22 cellular contexts compared by ENCODE assay signal in genomic region chr4:4281787-4282186, GRCh38. TPM values are rescaled to one million over a fixed set of nuclear protein-coding genes. Genes with fewer than 3 reads are reported as not detected.
DNase-seq lines count a peak whose midpoint lies in the region; ATAC-seq and TF ChIP-seq lines count a peak whose summit lies in the region.
"Had no signal": no experiment of that assay in that cellular context is flagged by ENCODE, and none has a peak within 500 bp of the region (broad histone marks: within the 10 kb centered on the region; RNA-seq: fewer than 3 reads in every experiment).

No MANE protein-coding gene starts in this region.

- intact Hi-C loops in Caco-2 (cut with micrococcal nuclease; ENCODE audit: unreplicated experiment): no loop called here

- no peaks in the 10 kb centered on the region for H3K9me3 Mint-ChIP-seq in activated T-cell treated with anti-CD3 and anti-CD28 coated beads, Interleukin-2, amount 50 U/mL, for 72 hours
- no peaks in the 10 kb centered on the region for H3K9me3 Mint-ChIP-seq in stimulated activated naive CD8-positive, alpha-beta T cell treated with anti-CD3 and anti-CD28 coated beads, Interleukin-15, Interleukin-2, amounts not matched to agents 100 ng/mL and 50 ng/mL, for 24 hours
- no peaks in the 10 kb centered on the region for H3K9me3 Mint-ChIP-seq in effector memory CD8-positive, alpha-beta T cell
- no peaks in the 10 kb centered on the region for H3K9me3 Mint-ChIP-seq in Caco-2 (ENCODE audit: unreplicated experiment)
- H3K9me3 Mint-ChIP-seq: CD14-positive monocyte; CD4-positive, alpha-beta memory T cell; H9 had no signal

- DNase-seq in activated T-cell treated with anti-CD3 and anti-CD28 coated beads, Interleukin-2, amount 50 U/mL, for 72 hours: no peak
- DNase-seq in activated T-cell treated with anti-CD3 and anti-CD28 coated beads, Interleukin-2, amount 50 U/mL, for 1 hour: no peak
- DNase-seq in stimulated activated naive CD8-positive, alpha-beta T cell treated with anti-CD3 and anti-CD28 coated beads, Interleukin-15, Interleukin-2, amounts not matched to agents 100 U/mL and 50 U/mL, for 24 hours: no peak
- no peak for DNase-seq in effector memory CD8-positive, alpha-beta T cell
- DNase-seq in Caco-2 (no peak), NCI-H69 (lab: John Stamatoyannopoulos, UW) (no peak)
- DNase-seq: 8988T; CD4-positive, alpha-beta memory T cell; DMS 273 treated with DMSO at 0.1 percent for 48 hours; DMS53; DND-41; EL; H9 had no signal

- POLR2A ChIA-PET in Caco-2 (lab: Charles Lee): no interaction called here

- no peaks in the 10 kb centered on the region for H3K4me1 ChIP-seq in Caco-2
- H3K4me1 ChIP-seq: BLaER1 had no signal

- ATAC-seq in activated T-cell treated with anti-CD3 and anti-CD28 coated beads, Interleukin-2, amount 50 U/mL, for 72 hours (replicated peaks in 1 of 2): no peak
- ATAC-seq in stimulated activated naive CD8-positive, alpha-beta T cell treated with anti-CD3 and anti-CD28 coated beads, Interleukin-15, Interleukin-2, amounts not matched to agents 100 U/mL and 50 U/mL, for 24 hours: no peak
- peak; percentile 14 for ATAC-seq in effector memory CD8-positive, alpha-beta T cell (replicated peaks)
- no peak for ATAC-seq in HG03159 (IDR thresholded peaks at IDR 0.05; ENCODE audit: unreplicated experiment)
- ATAC-seq: GM12878 had no signal

- no peak overlapping the region for H3K4me3 Mint-ChIP-seq in activated T-cell treated with anti-CD3 and anti-CD28 coated beads, Interleukin-2, amount 50 U/mL, for 72 hours
- no peak overlapping the region for H3K4me3 Mint-ChIP-seq in stimulated activated naive CD8-positive, alpha-beta T cell treated with anti-CD3 and anti-CD28 coated beads, Interleukin-15, Interleukin-2, amounts not matched to agents 100 ng/mL and 50 ng/mL, for 24 hours
- H3K4me3 Mint-ChIP-seq in effector memory CD8-positive, alpha-beta T cell: no peak overlapping the region
- H3K4me3 Mint-ChIP-seq in Caco-2 (ENCODE audit: unreplicated experiment): no peak overlapping the region
- H3K4me3 Mint-ChIP-seq: CD14-positive monocyte; CD4-positive, alpha-beta memory T cell; H9 had no signal

- peaks cover 2 to 28% of the 10 kb centered on the region in 2 donors for H3K36me3 Mint-ChIP-seq in activated T-cell treated with anti-CD3 and anti-CD28 coated beads, Interleukin-2, amount 50 U/mL, for 72 hours (ENCODE audit: insufficient read depth in 2 of 2)
- peaks cover 74% of the 10 kb centered on the region for H3K36me3 Mint-ChIP-seq in stimulated activated naive CD8-positive, alpha-beta T cell treated with anti-CD3 and anti-CD28 coated beads, Interleukin-15, Interleukin-2, amounts not matched to agents 100 ng/mL and 50 ng/mL, for 24 hours (ENCODE audit: low read depth)
- H3K36me3 Mint-ChIP-seq in effector memory CD8-positive, alpha-beta T cell (ENCODE audit: insufficient read depth): peaks cover 75% of the 10 kb centered on the region
- peaks cover 71% of the 10 kb centered on the region for H3K36me3 Mint-ChIP-seq in Caco-2 (ENCODE audit: insufficient read depth, unreplicated experiment)

- no peaks in the 10 kb centered on the region for H3K27me3 ChIP-seq in Caco-2 (replicated peaks; ENCODE audit: control insufficient read depth, insufficient read depth, low read length)
- H3K27me3 ChIP-seq: BLaER1 had no signal

- H3K27me3 Mint-ChIP-seq in activated T-cell treated with anti-CD3 and anti-CD28 coated beads, Interleukin-2, amount 50 U/mL, for 72 hours (ENCODE audit: low read depth): no peaks in the 10 kb centered on the region
- no peaks in the 10 kb centered on the region for H3K27me3 Mint-ChIP-seq in stimulated activated naive CD8-positive, alpha-beta T cell treated with anti-CD3 and anti-CD28 coated beads, Interleukin-15, Interleukin-2, amounts not matched to agents 100 ng/mL and 50 ng/mL, for 24 hours
- no peaks in the 10 kb centered on the region for H3K27me3 Mint-ChIP-seq in effector memory CD8-positive, alpha-beta T cell
- no peaks in the 10 kb centered on the region for H3K27me3 Mint-ChIP-seq in Caco-2 (ENCODE audit: insufficient read depth, unreplicated experiment)
- H3K27me3 Mint-ChIP-seq: CD4-positive, alpha-beta memory T cell had no signal

- no peaks in the 10 kb centered on the region for H3K9me3 ChIP-seq in Caco-2
- H3K9me3 ChIP-seq: BLaER1 had no signal

- no TSS peak for BruUV-seq in Caco-2 (replicated peaks; lab: Mats Ljungman, UMichigan)

- H3K36me3 ChIP-seq in Caco-2 (ENCODE audit: control insufficient read depth, insufficient read depth, low read length): peaks cover 2% of the 10 kb centered on the region; the same call in 1 of the 2 replicates

- CTCF ChIA-PET in Caco-2 (lab: Charles Lee): no interaction called here

- TF ChIP-seq CTCF in Caco-2 (IDR thresholded peaks at IDR 0.05; ENCODE audit: insufficient read depth in 1 of 2, low read depth in 1 of 2, low read length in 1 of 2, severe bottlenecking in 1 of 2, unreplicated experiment in 1 of 2): no peak

- peaks cover 2% of the 10 kb centered on the region for H3K4me1 Mint-ChIP-seq in activated T-cell treated with anti-CD3 and anti-CD28 coated beads, Interleukin-2, amount 50 U/mL, for 72 hours (ENCODE audit: low read depth)
- peaks cover 5% of the 10 kb centered on the region for H3K4me1 Mint-ChIP-seq in stimulated activated naive CD8-positive, alpha-beta T cell treated with anti-CD3 and anti-CD28 coated beads, Interleukin-15, Interleukin-2, amounts not matched to agents 100 ng/mL and 50 ng/mL, for 24 hours (ENCODE audit: low read depth)
- peaks cover 14 to 22% of the 10 kb centered on the region in 2 donors for H3K4me1 Mint-ChIP-seq in effector memory CD8-positive, alpha-beta T cell (ENCODE audit: low read depth in 2 of 2)
- H3K4me1 Mint-ChIP-seq in Caco-2 (ENCODE audit: low read depth, unreplicated experiment): no peaks in the 10 kb centered on the region
- H3K4me1 Mint-ChIP-seq: H9 had no signal

- H3K27ac Mint-ChIP-seq in activated T-cell treated with anti-CD3 and anti-CD28 coated beads, Interleukin-2, amount 50 U/mL, for 72 hours: peak overlapping the region; percentile 8
- peak overlapping the region; percentile 2 for H3K27ac Mint-ChIP-seq in stimulated activated naive CD8-positive, alpha-beta T cell treated with anti-CD3 and anti-CD28 coated beads, Interleukin-15, Interleukin-2, amounts not matched to agents 100 ng/mL and 50 ng/mL, for 24 hours
- peak overlapping the region; percentile 14 to 85 for H3K27ac Mint-ChIP-seq in effector memory CD8-positive, alpha-beta T cell
- H3K27ac Mint-ChIP-seq in Caco-2 (ENCODE audit: unreplicated experiment): no peak overlapping the region
- H3K27ac Mint-ChIP-seq: H9 had no signal

- no peak overlapping the region for H3K4me3 ChIP-seq in Caco-2 (ENCODE audit: low read depth, low read length)
- H3K4me3 ChIP-seq: BLaER1, GM12878 had no signal

RNA-seq across cellular contexts. Expression of gene LYAR, which starts 8.2 kb away (rescaled TPM):
- total RNA-seq in activated T-cell treated with anti-CD3 and anti-CD28 coated beads, Interleukin-2, amount 50 U/mL, for 72 hours: 10 to 100 TPM; 25.5 to 41.0 TPM
- total RNA-seq in Caco-2 (2022): 27.3 and 29.8 TPM in 2 replicates

RNA-seq across cellular contexts. Expression of gene ZBTB49, which starts 8.3 kb away (rescaled TPM):
- total RNA-seq in activated T-cell treated with anti-CD3 and anti-CD28 coated beads, Interleukin-2, amount 50 U/mL, for 72 hours: 1 to 10 TPM; 6.4 to 8.2 TPM
- total RNA-seq in Caco-2 (2022): 3.5 and 7.2 TPM in 2 replicates

RNA-seq across cellular contexts. Expression of gene TMEM128, which starts 33.8 kb away (rescaled TPM):
- 10 to 100 TPM; 26.2 to 31.2 TPM for total RNA-seq in activated T-cell treated with anti-CD3 and anti-CD28 coated beads, Interleukin-2, amount 50 U/mL, for 72 hours
- 14.4 and 19.0 TPM in 2 replicates for total RNA-seq in Caco-2 (2022)

RNA-seq across cellular contexts. Expression of gene OTOP1, which starts 55.1 kb away (rescaled TPM):
- total RNA-seq in activated T-cell treated with anti-CD3 and anti-CD28 coated beads, Interleukin-2, amount 50 U/mL, for 72 hours: not detected
- total RNA-seq in Caco-2 (2022): not detected in 2 replicates
- total RNA-seq: A673; CD4-positive, alpha-beta memory T cell; G401; GM12878; H1; H9; HT-29 had no signal
